7 cellular contexts compared by ENCODE assay signal in the genomic region with DNA sequence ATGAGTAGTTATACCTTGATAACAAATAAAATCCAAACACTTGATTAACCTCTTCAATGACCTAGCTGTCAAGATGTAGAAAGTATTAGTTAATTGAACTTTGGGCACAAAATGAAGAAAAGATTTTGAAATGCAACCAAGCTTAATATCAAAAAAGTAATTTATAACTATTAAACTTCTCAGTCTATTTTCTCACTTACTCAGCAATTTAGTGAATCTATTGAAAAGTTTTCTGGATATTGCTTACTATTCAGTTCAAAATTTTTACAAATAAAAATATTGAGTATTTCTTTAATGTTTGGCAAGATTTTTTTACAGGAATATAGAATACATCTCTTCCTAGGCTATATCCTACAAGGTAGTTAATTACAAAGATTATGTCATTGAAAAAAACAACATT.
"Had no signal": no experiment of that assay in that cellular context is flagged by ENCODE, and none has a peak within 500 bp of the region (broad histone marks: within the 10 kb centered on the region; RNA-seq: fewer than 3 reads in every experiment).

No MANE protein-coding gene starts in this region.

- ATAC-seq: GM12878 had no signal

- DNase-seq: GDM1, GF-D8 had no signal

- FAIRE-seq: GM12878, GM12891, GM12892, GM18507, GM19239 had no signal

- H3K4me3 ChIP-seq: GM12878 had no signal
